In genomic region chr6:45775026-45775697, GRCh38 we compare ENCODE assay signal across 30 cellular contexts.
"Had no signal": no experiment of that assay in that cellular context is flagged by ENCODE, and none has a peak within 500 bp of the region (broad histone marks: within the 10 kb centered on the region; RNA-seq: fewer than 3 reads in every experiment).

No MANE protein-coding gene starts in this region.

- H3K27ac Mint-ChIP-seq: activated B cell treated with CpG ODN at 0.5 μM for 24 hours; activated CD8-positive, alpha-beta T cell treated with anti-CD3 and anti-CD28 coated beads for 36 hours; activated naive CD8-positive, alpha-beta T cell; activated T-helper 17 cell treated with anti-CD3 and anti-CD28 coated beads, Interleukin-2, amount 50 U/mL, for 72 hours; effector memory CD8-positive, alpha-beta T cell; T-helper 1 cell treated with Interleukin-12 subunit alpha and Interleukin-12 subunit beta and Interleukin-4 antibody, amounts not matched to agents 30 μg/mL and 1 μg/mL, for 36 hours had no signal

- H3K4me3 ChIP-seq: body of pancreas, esophagus squamous epithelium, gastroesophageal sphincter had no signal

- H3K27me3 Mint-ChIP-seq: activated T-helper 17 cell treated with anti-CD3 and anti-CD28 coated beads, Interleukin-2, amount 50 U/mL, for 72 hours had no signal

- H3K36me3 ChIP-seq: esophagus squamous epithelium, gastroesophageal sphincter, WERI-Rb-1 had no signal

- H3K36me3 Mint-ChIP-seq: activated naive CD8-positive, alpha-beta T cell had no signal

- H3K27ac ChIP-seq: body of pancreas, esophagus squamous epithelium, gastroesophageal sphincter, WERI-Rb-1 had no signal

- H3K4me1 Mint-ChIP-seq: activated B cell treated with CpG ODN at 0.5 μM for 24 hours; activated T-helper 17 cell treated with anti-CD3 and anti-CD28 coated beads, Interleukin-2, amount 50 U/mL, for 72 hours had no signal

- ATAC-seq: activated CD4-positive, CD25-positive, alpha-beta regulatory T cell treated with anti-CD3 and anti-CD28 coated beads, Interleukin-2, amount 50 U/mL, for 24 hours; activated CD8-positive, alpha-beta T cell treated with anti-CD3 and anti-CD28 coated beads for 36 hours; activated T-cell treated with anti-CD3 and anti-CD28 coated beads, Interleukin-2, amount 50 U/mL, for 4 hours; activated T-helper 17 cell treated with anti-CD3 and anti-CD28 coated beads, Interleukin-2, amount 50 U/mL, for 72 hours; body of pancreas; effector memory CD8-positive, alpha-beta T cell; gastroesophageal sphincter had no signal

- DNase-seq: activated B cell treated with CpG ODN at 0.5 μM for 24 hours; activated CD4-positive, alpha-beta T cell treated with anti-CD3 and anti-CD28 coated beads for 48 hours; activated CD4-positive, alpha-beta T cell treated with anti-CD3 and anti-CD28 coated beads, Interleukin-2, amount 50 U/mL, for 1 hour; activated CD4-positive, alpha-beta T cell treated with anti-CD3 and anti-CD28 coated beads, Interleukin-2, amount 50 U/mL, for 48 hours; activated CD8-positive, alpha-beta memory T cell treated with anti-CD3 and anti-CD28 coated beads for 24 hours; activated CD8-positive, alpha-beta T cell treated with anti-CD3 and anti-CD28 coated beads for 36 hours; activated effector memory CD4-positive, alpha-beta T cell treated with Interleukin-2 at 50 U/mL for 16 hours; activated gamma-delta T cell treated with Interleukin-2 at 50 U/mL for 16 hours; activated naive CD4-positive, alpha-beta T cell treated with anti-CD3 and anti-CD28 coated beads, Interleukin-2, amount 50 U/mL, for 16 hours; activated naive CD4-positive, alpha-beta T cell treated with Interleukin-2 at 50 U/mL for 16 hours; activated T-cell treated with anti-CD3 and anti-CD28 coated beads, Interleukin-2, amount 50 U/mL, for 4 hours; amniotic stem cell; anterior cingulate cortex; body of pancreas; caudate nucleus; cortex of kidney; dermis blood vessel endothelial cell; effector CD4-positive, alpha-beta T cell; effector memory CD8-positive, alpha-beta T cell; erythroblast; esophagus squamous epithelium; foreskin melanocyte; head of caudate nucleus; T1000; WERI-Rb-1 had no signal

- H3K9me3 Mint-ChIP-seq: activated B cell treated with CpG ODN at 0.5 μM for 24 hours; activated CD8-positive, alpha-beta T cell treated with anti-CD3 and anti-CD28 coated beads for 36 hours; activated T-cell treated with anti-CD3 and anti-CD28 coated beads, Interleukin-2, amount 50 U/mL, for 4 hours; activated T-helper 17 cell treated with anti-CD3 and anti-CD28 coated beads, Interleukin-2, amount 50 U/mL, for 72 hours had no signal

- H3K4me3 Mint-ChIP-seq: activated B cell treated with CpG ODN at 0.5 μM for 24 hours; activated CD8-positive, alpha-beta T cell treated with anti-CD3 and anti-CD28 coated beads for 36 hours; activated naive CD8-positive, alpha-beta T cell; activated T-cell treated with anti-CD3 and anti-CD28 coated beads, Interleukin-2, amount 50 U/mL, for 4 hours; activated T-helper 17 cell treated with anti-CD3 and anti-CD28 coated beads, Interleukin-2, amount 50 U/mL, for 72 hours; effector memory CD8-positive, alpha-beta T cell; T-helper 1 cell treated with Interleukin-12 subunit alpha and Interleukin-12 subunit beta and Interleukin-4 antibody, amounts not matched to agents 30 μg/mL and 1 μg/mL, for 36 hours had no signal

- H3K27me3 ChIP-seq: body of pancreas, gastroesophageal sphincter had no signal

- H3K4me1 ChIP-seq: body of pancreas, esophagus squamous epithelium, gastroesophageal sphincter had no signal

- H3K9me3 ChIP-seq: body of pancreas, esophagus squamous epithelium had no signal
